ENCODE assay signal across 18 cellular contexts in genomic region chr5:138738399-138738798, GRCh38. TPM values are rescaled to one million over a fixed set of nuclear protein-coding genes. Genes with fewer than 3 reads are reported as not detected.
DNase-seq lines count a peak whose midpoint lies in the region; ATAC-seq and TF ChIP-seq lines count a peak whose summit lies in the region.
"Had no signal": no experiment of that assay in that cellular context is flagged by ENCODE, and none has a peak within 500 bp of the region (broad histone marks: within the 10 kb centered on the region; RNA-seq: fewer than 3 reads in every experiment).

No MANE protein-coding gene starts in this region.

- no peaks in the 10 kb centered on the region for H4K20me1 ChIP-seq in neural cell (ENCODE audit: insufficient read depth)

- no peaks in the 10 kb centered on the region for H3K36me3 Mint-ChIP-seq in activated naive CD8-positive, alpha-beta T cell treated with anti-CD3 and anti-CD28 coated beads, Interleukin-2, amount 50 U/mL, for 24 hours (ENCODE audit: low read depth)
- H3K36me3 Mint-ChIP-seq in activated naive CD8-positive, alpha-beta T cell treated with anti-CD3 and anti-CD28 coated beads for 36 hours: no peaks in the 10 kb centered on the region
- H3K36me3 Mint-ChIP-seq in activated CD4-positive, alpha-beta memory T cell treated with anti-CD3 and anti-CD28 coated beads, Interleukin-2, amount 10 ng/mL, durations not matched to agents 7 days and 5 days (ENCODE audit: low read depth): no peaks in the 10 kb centered on the region

- H3K9me2 ChIP-seq in neural cell (ENCODE audit: insufficient read depth, low read length): no peaks in the 10 kb centered on the region

- peak overlapping the region; percentile 24 for H3K27ac ChIP-seq in neural cell (ENCODE audit: low read length)
- H3K27ac ChIP-seq: PC-9 had no signal

- H3K27me3 Mint-ChIP-seq in activated naive CD8-positive, alpha-beta T cell treated with anti-CD3 and anti-CD28 coated beads, Interleukin-2, amount 50 U/mL, for 24 hours: peaks cover 23% of the 10 kb centered on the region
- H3K27me3 Mint-ChIP-seq in activated naive CD8-positive, alpha-beta T cell treated with anti-CD3 and anti-CD28 coated beads for 36 hours: peaks cover 36% of the 10 kb centered on the region
- peaks cover 6% of the 10 kb centered on the region for H3K27me3 Mint-ChIP-seq in activated CD4-positive, alpha-beta memory T cell treated with anti-CD3 and anti-CD28 coated beads, Interleukin-2, amount 10 ng/mL, durations not matched to agents 7 days and 5 days
- H3K27me3 Mint-ChIP-seq in stimulated activated naive CD8-positive, alpha-beta T cell treated with anti-CD3 and anti-CD28 coated beads, Interleukin-15, amount 100 ng/mL, for 72 hours: peaks cover 23% of the 10 kb centered on the region

- no peaks in the 10 kb centered on the region for H3F3A ChIP-seq in neural cell (ENCODE audit: insufficient read depth, low read length, poor library complexity, severe bottlenecking)

- H3K4me3 Mint-ChIP-seq in activated naive CD8-positive, alpha-beta T cell treated with anti-CD3 and anti-CD28 coated beads, Interleukin-2, amount 50 U/mL, for 24 hours: peak overlapping the region; percentile 12
- no peak overlapping the region for H3K4me3 Mint-ChIP-seq in activated naive CD8-positive, alpha-beta T cell treated with anti-CD3 and anti-CD28 coated beads for 36 hours
- no peak overlapping the region for H3K4me3 Mint-ChIP-seq in activated CD4-positive, alpha-beta memory T cell treated with anti-CD3 and anti-CD28 coated beads, Interleukin-2, amount 10 ng/mL, durations not matched to agents 7 days and 5 days
- H3K4me3 Mint-ChIP-seq in stimulated activated naive CD8-positive, alpha-beta T cell treated with anti-CD3 and anti-CD28 coated beads, Interleukin-15, amount 100 ng/mL, for 72 hours: no peak overlapping the region
- H3K4me3 Mint-ChIP-seq: CD4-positive, alpha-beta T cell; HFFc6 had no signal

- H3K4me1 Mint-ChIP-seq in activated naive CD8-positive, alpha-beta T cell treated with anti-CD3 and anti-CD28 coated beads, Interleukin-2, amount 50 U/mL, for 24 hours: peaks cover 47% of the 10 kb centered on the region
- peaks cover 23% of the 10 kb centered on the region for H3K4me1 Mint-ChIP-seq in activated naive CD8-positive, alpha-beta T cell treated with anti-CD3 and anti-CD28 coated beads for 36 hours
- H3K4me1 Mint-ChIP-seq in activated CD4-positive, alpha-beta memory T cell treated with anti-CD3 and anti-CD28 coated beads, Interleukin-2, amount 10 ng/mL, durations not matched to agents 7 days and 5 days: peaks cover 44% of the 10 kb centered on the region
- H3K4me1 Mint-ChIP-seq in stimulated activated naive CD8-positive, alpha-beta T cell treated with anti-CD3 and anti-CD28 coated beads, Interleukin-15, amount 100 ng/mL, for 72 hours: peaks cover 44% of the 10 kb centered on the region

- H3K9ac ChIP-seq in neural cell (ENCODE audit: low read length): no peak overlapping the region

- no peaks in the 10 kb centered on the region for H3K9me3 Mint-ChIP-seq in activated naive CD8-positive, alpha-beta T cell treated with anti-CD3 and anti-CD28 coated beads, Interleukin-2, amount 50 U/mL, for 24 hours
- peaks cover 2% of the 10 kb centered on the region for H3K9me3 Mint-ChIP-seq in activated naive CD8-positive, alpha-beta T cell treated with anti-CD3 and anti-CD28 coated beads for 36 hours
- no peaks in the 10 kb centered on the region for H3K9me3 Mint-ChIP-seq in activated CD4-positive, alpha-beta memory T cell treated with anti-CD3 and anti-CD28 coated beads, Interleukin-2, amount 10 ng/mL, durations not matched to agents 7 days and 5 days
- no peaks in the 10 kb centered on the region for H3K9me3 Mint-ChIP-seq in stimulated activated naive CD8-positive, alpha-beta T cell treated with anti-CD3 and anti-CD28 coated beads, Interleukin-15, amount 100 ng/mL, for 72 hours
- H3K9me3 Mint-ChIP-seq: CD4-positive, alpha-beta T cell; HFFc6 had no signal

- H3K27ac Mint-ChIP-seq in activated naive CD8-positive, alpha-beta T cell treated with anti-CD3 and anti-CD28 coated beads, Interleukin-2, amount 50 U/mL, for 24 hours: peak overlapping the region; percentile 75
- no peak overlapping the region for H3K27ac Mint-ChIP-seq in activated naive CD8-positive, alpha-beta T cell treated with anti-CD3 and anti-CD28 coated beads for 36 hours
- peak overlapping the region; percentile 33 for H3K27ac Mint-ChIP-seq in activated CD4-positive, alpha-beta memory T cell treated with anti-CD3 and anti-CD28 coated beads, Interleukin-2, amount 10 ng/mL, durations not matched to agents 7 days and 5 days
- no peak overlapping the region for H3K27ac Mint-ChIP-seq in stimulated activated naive CD8-positive, alpha-beta T cell treated with anti-CD3 and anti-CD28 coated beads, Interleukin-15, amount 100 ng/mL, for 72 hours
- H3K27ac Mint-ChIP-seq: CD4-positive, alpha-beta T cell; HFFc6 had no signal

- no peak for DNase-seq in activated naive CD8-positive, alpha-beta T cell treated with anti-CD3 and anti-CD28 coated beads, Interleukin-2, amount 50 U/mL, for 24 hours
- no peak for DNase-seq in activated naive CD8-positive, alpha-beta T cell treated with anti-CD3 and anti-CD28 coated beads for 36 hours
- no peak for DNase-seq in activated CD4-positive, alpha-beta memory T cell treated with anti-CD3 and anti-CD28 coated beads, Interleukin-2, amount 10 ng/mL, durations not matched to agents 7 days and 5 days
- no peak for DNase-seq in stimulated activated naive CD8-positive, alpha-beta T cell treated with anti-CD3 and anti-CD28 coated beads, Interleukin-15, amount 100 ng/mL, for 72 hours
- DNase-seq in epidermal melanocyte (ENCODE audit: insufficient read length, low spot score) (no peak), T-helper 9 cell (no peak), KG1 (lab: John Stamatoyannopoulos, UW) (no peak)
- DNase-seq: BE2C; CD4-positive, alpha-beta T cell; DMS53; HFFc6; NCI-H1417 treated with DMSO at 0.1 percent for 48 hours; NCI-H1930; NCI-H2171 treated with DMSO at 0.1 percent for 48 hours; NCI-H748 treated with DMSO at 0.1 percent for 48 hours had no signal

- H3K27me3 ChIP-seq in neural cell (ENCODE audit: insufficient read depth, low read depth, low read length): no peaks in the 10 kb centered on the region
- H3K27me3 ChIP-seq: BE2C had no signal

- peak; percentile 11 for ATAC-seq in activated naive CD8-positive, alpha-beta T cell treated with anti-CD3 and anti-CD28 coated beads, Interleukin-2, amount 50 U/mL, for 24 hours
- peak; percentile 43 for ATAC-seq in stimulated activated naive CD8-positive, alpha-beta T cell treated with anti-CD3 and anti-CD28 coated beads, Interleukin-15, amount 100 ng/mL, for 72 hours
- ATAC-seq: K562 had no signal

- no peaks in the 10 kb centered on the region for H3K36me3 ChIP-seq in neural cell (ENCODE audit: insufficient read depth, low read length)
- H3K36me3 ChIP-seq: BE2C had no signal

- POLR2A ChIA-PET in activated CD4-positive, alpha-beta memory T cell treated with anti-CD3 and anti-CD28 coated beads, Interleukin-2, amount 10 ng/mL, durations not matched to agents 7 days and 5 days (lab: Charles Lee): no interaction called here

- CTCF ChIA-PET in activated CD4-positive, alpha-beta memory T cell treated with anti-CD3 and anti-CD28 coated beads, Interleukin-2, amount 10 ng/mL, durations not matched to agents 7 days and 5 days (lab: Charles Lee): no interaction called here

- no peaks in the 10 kb centered on the region for H3K9me3 ChIP-seq in neural cell (ENCODE audit: low read length)
- H3K9me3 ChIP-seq: BE2C had no signal

- no peak overlapping the region for H3K4me2 ChIP-seq in neural cell (ENCODE audit: low read length)
- H3K4me2 ChIP-seq: PC-9 had no signal

- no peak for TF ChIP-seq CTCF in neural cell (IDR thresholded peaks at IDR 0.05; ENCODE audit: poor library complexity, severe bottlenecking)

- H2AFZ ChIP-seq in neural cell (ENCODE audit: low read depth, low read length): no peak overlapping the region
- H2AFZ ChIP-seq: PC-9 had no signal

- no peaks in the 10 kb centered on the region for H3K79me2 ChIP-seq in neural cell (replicated peaks; ENCODE audit: insufficient read depth, low read length)

- TF ChIP-seq EP300 in neural cell (conservative IDR thresholded peaks at IDR 0.05; ENCODE audit: poor library complexity, severe bottlenecking): no peak

- no peak for TF ChIP-seq RAD21 in neural cell (conservative IDR thresholded peaks at IDR 0.05)

- H3K4me3 ChIP-seq in neural cell (ENCODE audit: low read length): no peak overlapping the region
- H3K4me3 ChIP-seq: K562, PC-9 had no signal

TF ChIP-seq in neural cell, 6 proteins besides CTCF, POLR2A, EP300 and RAD21 (continues in another document):
- TF ChIP-seq REST (IDR thresholded peaks at IDR 0.05; ENCODE audit: borderline replicate concordance): no peak
- no peak for TF ChIP-seq POLR2AphosphoS5 (IDR thresholded peaks at IDR 0.05)
- no peak for TF ChIP-seq EZH2 (IDR thresholded peaks at IDR 0.05; ENCODE audit: borderline replicate concordance, insufficient read depth, low read length, poor library complexity, severe bottlenecking)

RNA-seq across cellular contexts. Expression of gene CTNNA1, which starts 14.8 kb away (rescaled TPM):
- total RNA-seq in activated naive CD8-positive, alpha-beta T cell treated with anti-CD3 and anti-CD28 coated beads for 36 hours: 10 to 100 TPM; 58.1 to 69.7 TPM
- 10 to 100 TPM; 79.8 to 90.5 TPM for total RNA-seq in activated CD4-positive, alpha-beta memory T cell treated with anti-CD3 and anti-CD28 coated beads, Interleukin-2, amount 10 ng/mL, durations not matched to agents 7 days and 5 days
- polyA plus RNA-seq in neural cell: 87.9 and 95.9 TPM in 2 replicates
- polyA minus RNA-seq in neural cell: 88.9 and 92.3 TPM in 2 replicates

Comparison
In these comparisons a context has a peak if more than half of its experiments do, and no peak if none do; other contexts are left out.
1. H3K27ac Mint-ChIP-seq: peak in activated naive CD8-positive, alpha-beta T cell treated with anti-CD3 and anti-CD28 coated beads, Interleukin-2, amount 50 U/mL, for 24 hours (single experiment) and activated CD4-positive, alpha-beta memory T cell treated with anti-CD3 and anti-CD28 coated beads, Interleukin-2, amount 10 ng/mL, durations not matched to agents 7 days and 5 days (single experiment); none in activated naive CD8-positive, alpha-beta T cell treated with anti-CD3 and anti-CD28 coated beads for 36 hours (single experiment) and stimulated activated naive CD8-positive, alpha-beta T cell treated with anti-CD3 and anti-CD28 coated beads, Interleukin-15, amount 100 ng/mL, for 72 hours (0 of 2).